25 cellular contexts compared by ENCODE assay signal in the genomic region with DNA sequence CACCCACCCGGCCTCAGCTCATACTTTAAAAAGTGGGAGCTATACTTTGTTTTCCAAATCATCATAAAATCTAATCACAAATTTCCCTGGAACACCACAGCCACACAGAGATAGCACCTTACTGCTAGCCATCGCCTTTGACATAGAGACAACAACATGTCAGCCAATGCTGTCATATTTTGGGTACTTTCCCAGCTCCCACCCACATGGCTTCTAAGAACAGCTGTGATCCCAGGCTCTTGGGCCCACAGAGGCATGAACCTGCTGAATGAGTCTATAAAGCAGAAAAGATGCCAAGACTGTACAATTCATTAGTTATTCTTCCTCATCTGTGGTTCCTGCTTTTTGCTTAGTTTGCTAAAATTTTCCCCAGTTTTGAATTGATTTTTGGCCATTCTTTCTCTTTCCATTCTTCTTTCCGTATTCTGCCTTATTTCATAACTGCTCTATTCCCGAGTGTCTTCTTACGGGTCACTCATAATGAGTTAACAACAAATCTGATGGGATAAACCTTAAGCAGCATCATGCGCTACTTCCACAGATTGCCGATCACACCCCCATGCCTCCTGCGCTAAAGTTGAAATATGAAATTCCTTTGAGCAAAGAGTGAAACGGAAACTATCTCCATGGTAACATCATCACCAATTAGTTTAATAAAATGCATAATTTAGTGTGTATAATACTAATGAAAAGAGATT.
"Had no signal": no experiment of that assay in that cellular context is flagged by ENCODE, and none has a peak within 500 bp of the region (broad histone marks: within the 10 kb centered on the region; RNA-seq: fewer than 3 reads in every experiment).

No MANE protein-coding gene starts in this region.

- H3K4me3 ChIP-seq: adrenal gland, ascending aorta, cardiac muscle cell, coronary artery, dorsolateral prefrontal cortex, gastroesophageal sphincter, left lung, pancreas, psoas muscle, skin epidermis, uterus had no signal

- H3K4me1 ChIP-seq: ascending aorta, uterus had no signal

- ATAC-seq: gastroesophageal sphincter; left lung; naive thymus-derived CD4-positive, alpha-beta T cell; pancreas; psoas muscle; stimulated activated naive CD8-positive, alpha-beta T cell treated with anti-CD3 and anti-CD28 coated beads, Interleukin-15, Interleukin-2, amounts not matched to agents 100 U/mL and 50 U/mL, for 24 hours had no signal

- H3K27me3 ChIP-seq: adrenal gland, ascending aorta, cardiac muscle cell, gastroesophageal sphincter, left lung, pancreas, uterus had no signal

- H3K27ac ChIP-seq: adrenal gland, ascending aorta, cardiac muscle cell, coronary artery, dorsolateral prefrontal cortex, gastroesophageal sphincter, left lung, pancreas, psoas muscle, skin epidermis, uterus, VCaP had no signal

- DNase-seq: activated CD4-positive, alpha-beta T cell treated with anti-CD3 and anti-CD28 coated beads for 4 hours; activated CD4-positive, alpha-beta T cell treated with anti-CD3 and anti-CD28 coated beads, Interleukin-2, amount 50 U/mL, for 4 hours; activated effector memory CD4-positive, alpha-beta T cell treated with Interleukin-2 at 50 U/mL for 16 hours; activated naive CD4-positive, alpha-beta T cell treated with Interleukin-2 at 50 U/mL for 16 hours; adrenal gland; dorsolateral prefrontal cortex; effector memory CD4-positive, alpha-beta T cell; head of caudate nucleus; left lung; naive thymus-derived CD4-positive, alpha-beta T cell; nucleus accumbens; pancreas; psoas muscle; stimulated activated CD4-positive, alpha-beta T cell treated with anti-CD3 and anti-CD28 coated beads, Interleukin-12 subunit alpha, Interleukin-12 subunit beta, amount 100 ng/mL, for 4 hours; stimulated activated CD4-positive, alpha-beta T cell treated with anti-CD3 and anti-CD28 coated beads, Interleukin-4, amount 100 ng/mL, for 1 hour; stimulated activated naive CD8-positive, alpha-beta T cell treated with anti-CD3 and anti-CD28 coated beads, Interleukin-15, Interleukin-2, amounts not matched to agents 100 U/mL and 50 U/mL, for 24 hours; SW 1271; T-helper 9 cell; uterus had no signal

- H3K9me3 ChIP-seq: adrenal gland, ascending aorta, gastroesophageal sphincter, left lung, pancreas, psoas muscle, uterus had no signal

- H3K36me3 ChIP-seq: adrenal gland, ascending aorta, cardiac muscle cell, gastroesophageal sphincter, left lung, pancreas, uterus had no signal
